Comparison of ENCODE assay signal across 8 cellular contexts in genomic region chr17:17119533-17119932, GRCh38.
DNase-seq lines count a peak whose midpoint lies in the region; TF ChIP-seq lines count a peak whose summit lies in the region.

No MANE protein-coding gene starts in this region.

- no peak for TF ChIP-seq EP300 in esophagus muscularis mucosa (IDR thresholded peaks at IDR 0.05)

- peak overlapping the region; percentile 7 for H3K4me3 Mint-ChIP-seq in activated CD4-positive, alpha-beta memory T cell treated with anti-CD3 and anti-CD28 coated beads for 36 hours

- H3K9ac ChIP-seq in GM23248: 0 out of 2 replicates have a peak overlapping the region, but pooled peaks have one; percentile 6

- no peaks in the 10 kb centered on the region for H3K9me2 ChIP-seq in GM23248 (ENCODE audit: insufficient read depth)

- H3K4me1 Mint-ChIP-seq in activated CD4-positive, alpha-beta memory T cell treated with anti-CD3 and anti-CD28 coated beads for 36 hours (ENCODE audit: low read depth): peaks cover 69% of the 10 kb centered on the region

- no peaks in the 10 kb centered on the region for H3K36me3 Mint-ChIP-seq in activated CD4-positive, alpha-beta memory T cell treated with anti-CD3 and anti-CD28 coated beads for 36 hours

- POLR2A ChIA-PET in activated CD4-positive, alpha-beta memory T cell treated with anti-CD3 and anti-CD28 coated beads for 36 hours (lab: Charles Lee): interaction anchor here (0.7 to 0.8 kb wide), 2 partner anchors 9 to 161 kb away, joined by 3 read pairs; no protein-coding TSS in a partner anchor

- no peaks in the 10 kb centered on the region for H3K9me3 Mint-ChIP-seq in activated CD4-positive, alpha-beta memory T cell treated with anti-CD3 and anti-CD28 coated beads for 36 hours

- peaks cover 100% of the 10 kb centered on the region for H3K79me2 ChIP-seq in GM23248 (ENCODE audit: insufficient read depth)

- no peak overlapping the region for H2AFZ ChIP-seq in GM23248

- H3K27ac ChIP-seq in GM23248 (peak overlapping the region; percentile 41), esophagus muscularis mucosa (replicated peaks in 1 of 4) (peak overlapping the region; percentile 30 to 55 (median 50)), spleen (peak overlapping the region; percentile 9 to 83 (median 68))

- no peaks in the 10 kb centered on the region for H3K27me3 ChIP-seq in GM23248 (replicated peaks; ENCODE audit: insufficient read depth)
- H3K27me3 ChIP-seq in esophagus muscularis mucosa: no peaks in the 10 kb centered on the region
- H3K27me3 ChIP-seq in spleen (replicated peaks in 1 of 7): no peaks in the 10 kb centered on the region

- H3K27ac Mint-ChIP-seq in activated CD4-positive, alpha-beta memory T cell treated with anti-CD3 and anti-CD28 coated beads for 36 hours: peak overlapping the region; percentile 84

- WGBS in GM23248 (ENCODE audit: low coverage in 1 of 2, low lambda C conversion rate in 2 of 2, missing lambda C conversion rate in 2 of 2), 2 experiments: 24 to 26% methylated on average over 5 of the region's 5 CpGs
- 26% methylated on average over 3 of the region's 5 CpGs for WGBS in esophagus muscularis mucosa
- WGBS in spleen, 5 donors: 34 to 51% (median 38%) methylated on average over 5 of the region's 5 CpGs

- no peak for TF ChIP-seq POLR2A in esophagus muscularis mucosa (IDR thresholded peaks at IDR 0.05; ENCODE audit: low read depth)
- no peak for TF ChIP-seq POLR2A in spleen (IDR thresholded peaks at IDR 0.05)

- no peak overlapping the region for H3K4me3 ChIP-seq in GM23248
- H3K4me3 ChIP-seq in esophagus muscularis mucosa: no peak overlapping the region
- H3K4me3 ChIP-seq in spleen: no peak overlapping the region

- H3K27me3 Mint-ChIP-seq in activated CD4-positive, alpha-beta memory T cell treated with anti-CD3 and anti-CD28 coated beads for 36 hours: no peaks in the 10 kb centered on the region

- peaks cover 22% of the 10 kb centered on the region for H4K20me1 ChIP-seq in GM23248 (ENCODE audit: insufficient read depth)

- in situ Hi-C loops in GM23248 (cut with MboI): no loop called here

- H3F3A ChIP-seq in GM23248 (ENCODE audit: insufficient read depth): peaks cover 11% of the 10 kb centered on the region; the same call in 1 of the 2 replicates

- intact Hi-C loops in activated CD4-positive, alpha-beta memory T cell treated with anti-CD3 and anti-CD28 coated beads for 36 hours (cut with micrococcal nuclease): loop anchor here (10.0 kb wide), 2 partner anchors 65 to 105 kb away; no protein-coding TSS in a partner anchor
- intact Hi-C loops in esophagus muscularis mucosa (cut with DNase I): no loop called here
- intact Hi-C loops in spleen (cut with DNase I; ENCODE audit: low total_unique reads): no loop called here

- H3K36me3 ChIP-seq in GM23248 (ENCODE audit: low read depth): no peaks in the 10 kb centered on the region
- H3K36me3 ChIP-seq in esophagus muscularis mucosa: no peaks in the 10 kb centered on the region
- H3K36me3 ChIP-seq in spleen: no peaks in the 10 kb centered on the region

- no peak for TF ChIP-seq CTCF in esophagus muscularis mucosa (IDR thresholded peaks at IDR 0.05)
- no peak for TF ChIP-seq CTCF in spleen (IDR thresholded peaks at IDR 0.05 in 8 of 11, conservative IDR thresholded peaks at IDR 0.05 in 3 of 11)

- no peak overlapping the region for H3K4me2 ChIP-seq in GM23248 (ENCODE audit: unreplicated experiment)

- H3K9me3 ChIP-seq in GM23248 (ENCODE audit: low read depth) (no peaks in the 10 kb centered on the region), esophagus muscularis mucosa (no peaks in the 10 kb centered on the region), spleen (no peaks in the 10 kb centered on the region)

- peaks cover 31% of the 10 kb centered on the region for H3K4me1 ChIP-seq in GM23248 (ENCODE audit: insufficient read depth)
- peaks cover 63 to 77% (median 71%) of the 10 kb centered on the region in 4 donors for H3K4me1 ChIP-seq in esophagus muscularis mucosa
- H3K4me1 ChIP-seq in spleen: peaks cover 34 to 95% (median 78%) of the 10 kb centered on the region in 6 donors

- CTCF ChIA-PET in activated CD4-positive, alpha-beta memory T cell treated with anti-CD3 and anti-CD28 coated beads for 36 hours (lab: Charles Lee): interaction anchor here (0.6 to 2.6 kb wide), 5 partner anchors 10 to 100 kb away, joined by 3 to 18 read pairs (median 3); no protein-coding TSS in a partner anchor

- peak; percentile 74 for DNase-seq in GM23248
- peak; percentile 82 for DNase-seq in activated CD4-positive, alpha-beta memory T cell treated with anti-CD3 and anti-CD28 coated beads for 36 hours
- DNase-seq in esophagus muscularis mucosa (ENCODE audit: extremely low spot score): no peak
- DNase-seq in spleen: peak; percentile 84
- no peak for DNase-seq in LoVo (ENCODE audit: low spot score)
- DNase-seq in NCI-H128 (lab: John Stamatoyannopoulos, UW; ENCODE audit: unreplicated experiment): no peak
- no peak for DNase-seq in T1000 (lab: John Stamatoyannopoulos, UW)
- DNase-seq in COR-L47 (lab: John Stamatoyannopoulos, UW): no peak

Comparison
In these comparisons a context has a peak if more than half of its experiments do, and no peak if none do; other contexts are left out.
1. DNase-seq: peak in GM23248 (single experiment), activated CD4-positive, alpha-beta memory T cell treated with anti-CD3 and anti-CD28 coated beads for 36 hours (single experiment) and spleen (single experiment); none in esophagus muscularis mucosa (single experiment), LoVo (single experiment), NCI-H128 (single experiment), T1000 (single experiment) and COR-L47 (single experiment).
2. Peak in every context shown above with its lines, with median percentiles within 50 percentile points of each other: H3K27ac ChIP-seq.